ENCODE assay signal across 8 cellular contexts in the genomic region with DNA sequence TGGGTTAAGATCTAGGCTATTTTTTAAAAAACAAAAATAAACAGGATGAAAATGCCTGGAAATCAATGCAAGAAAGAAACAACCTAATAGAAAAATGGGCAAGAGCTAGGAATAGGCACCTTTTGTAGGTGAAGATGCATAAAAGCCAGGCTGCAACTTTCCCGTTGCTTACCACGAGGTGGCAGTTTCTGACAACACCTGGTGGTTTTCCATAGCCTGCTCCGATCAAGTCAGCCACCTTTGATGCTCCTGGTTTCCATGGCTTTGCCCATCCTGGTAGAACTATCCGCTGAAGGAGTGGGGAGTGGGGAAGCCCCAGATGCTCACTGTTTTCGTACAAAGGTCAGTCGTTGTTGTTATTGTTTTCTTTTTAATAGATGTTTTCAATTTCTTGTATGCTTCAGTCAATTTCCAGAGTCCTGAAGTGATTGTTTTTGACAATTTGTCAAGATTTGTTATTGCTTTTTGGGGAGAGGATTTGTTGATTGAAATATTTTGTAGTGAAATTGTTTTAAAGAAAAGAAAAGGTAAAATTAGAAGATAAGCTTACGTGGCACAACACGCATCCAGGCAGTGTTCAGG. TPM values are rescaled to one million over a fixed set of nuclear protein-coding genes. Genes with fewer than 3 reads are reported as not detected.
A peak's percentile ranks its signal among the peaks of the same experiment; 100 is the strongest.
DNase-seq lines count a peak whose midpoint lies in the region; ATAC-seq and TF ChIP-seq lines count a peak whose summit lies in the region.

No MANE protein-coding gene starts in this region.

- no peak overlapping the region for H3K4me3 Mint-ChIP-seq in activated CD8-positive, alpha-beta T cell treated with anti-CD3 and anti-CD28 coated beads, Interleukin-2, amount 10 ng/mL, durations not matched to agents 7 days and 5 days
- H3K4me3 Mint-ChIP-seq in activated CD8-positive, alpha-beta T cell treated with anti-CD3 and anti-CD28 coated beads for 36 hours = no peak overlapping the region

- TF ChIP-seq CTCF in AG04449 (IDR thresholded peaks at IDR 0.05; ENCODE audit: insufficient read depth, low read length, missing control alignments) = peak; percentile 35
- peak; percentile 47 for TF ChIP-seq CTCF in HFF-Myc (IDR thresholded peaks at IDR 0.05; ENCODE audit: low read depth, low read length, missing control alignments)
- TF ChIP-seq CTCF in OCI-LY3 (IDR thresholded peaks at IDR 0.05; ENCODE audit: low read depth, low read length) = peak; percentile 75
- TF ChIP-seq CTCF in foreskin keratinocyte (conservative IDR thresholded peaks at IDR 0.05) = peak; percentile 76
- no peak for TF ChIP-seq CTCF in activated CD8-positive, alpha-beta T cell treated with anti-CD3 and anti-CD28 coated beads for 36 hours (IDR thresholded peaks at IDR 0.05)

- H3K4me1 Mint-ChIP-seq in activated CD8-positive, alpha-beta T cell treated with anti-CD3 and anti-CD28 coated beads, Interleukin-2, amount 10 ng/mL, durations not matched to agents 7 days and 5 days (ENCODE audit: low read depth) = no peaks in the 10 kb centered on the region
- no peaks in the 10 kb centered on the region for H3K4me1 Mint-ChIP-seq in activated CD8-positive, alpha-beta T cell treated with anti-CD3 and anti-CD28 coated beads for 36 hours (ENCODE audit: low read depth)

- no peak overlapping the region for H3K27ac Mint-ChIP-seq in activated CD8-positive, alpha-beta T cell treated with anti-CD3 and anti-CD28 coated beads, Interleukin-2, amount 10 ng/mL, durations not matched to agents 7 days and 5 days
- H3K27ac Mint-ChIP-seq in activated CD8-positive, alpha-beta T cell treated with anti-CD3 and anti-CD28 coated beads for 36 hours = no peak overlapping the region

- H3K4me1 ChIP-seq in OCI-LY3 (ENCODE audit: low read length) = no peaks in the 10 kb centered on the region
- no peaks in the 10 kb centered on the region for H3K4me1 ChIP-seq in foreskin keratinocyte

- no peaks in the 10 kb centered on the region for H3K9me3 ChIP-seq in OCI-LY3 (ENCODE audit: insufficient read depth, low read length)

- H4K20me1 ChIP-seq in OCI-LY3 (ENCODE audit: insufficient read depth, low read length) = no peaks in the 10 kb centered on the region

- no peaks in the 10 kb centered on the region for H3K36me3 ChIP-seq in OCI-LY3 (replicated peaks; ENCODE audit: low read depth, low read length)

- H3K27ac ChIP-seq in OCI-LY3 (ENCODE audit: low read length) = no peak overlapping the region
- no peak overlapping the region for H3K27ac ChIP-seq in foreskin keratinocyte

- intact Hi-C loops in activated CD8-positive, alpha-beta T cell treated with anti-CD3 and anti-CD28 coated beads for 36 hours (cut with micrococcal nuclease) = no loop called here

- H3K79me2 ChIP-seq in OCI-LY3 (ENCODE audit: low read length) = no peaks in the 10 kb centered on the region

- H3K36me3 Mint-ChIP-seq in activated CD8-positive, alpha-beta T cell treated with anti-CD3 and anti-CD28 coated beads, Interleukin-2, amount 10 ng/mL, durations not matched to agents 7 days and 5 days (ENCODE audit: low read depth) = no peaks in the 10 kb centered on the region
- no peaks in the 10 kb centered on the region for H3K36me3 Mint-ChIP-seq in activated CD8-positive, alpha-beta T cell treated with anti-CD3 and anti-CD28 coated beads for 36 hours (ENCODE audit: low read depth)

- POLR2A ChIA-PET in AG04449 (lab: Yijun Ruan, JAX) = interaction anchor here (0.7 kb wide), 1 partner anchor 15 kb away, joined by 4 read pairs; no protein-coding TSS in a partner anchor
- POLR2A ChIA-PET in activated CD8-positive, alpha-beta T cell treated with anti-CD3 and anti-CD28 coated beads, Interleukin-2, amount 10 ng/mL, durations not matched to agents 7 days and 5 days (lab: Charles Lee) = no interaction called here
- POLR2A ChIA-PET in activated CD8-positive, alpha-beta T cell treated with anti-CD3 and anti-CD28 coated beads for 36 hours (lab: Charles Lee) = interaction anchor here (0.8 kb wide), 1 partner anchor 30 kb away, joined by 3 read pairs; no protein-coding TSS in a partner anchor

- H3K4me3 ChIP-seq in AG04449 (ENCODE audit: low read depth, low read length) (no peak overlapping the region), HFF-Myc (replicated peaks; ENCODE audit: low read depth, low read length) (no peak overlapping the region), OCI-LY3 (ENCODE audit: low read length) (no peak overlapping the region)

- DNase-seq in AG04449 (ENCODE audit: low read depth, low spot score) (no peak), HFF-Myc (ENCODE audit: extremely low read depth, low read depth) (no peak), foreskin keratinocyte (peak in 1 of 2 donors; percentile 44)
- DNase-seq in activated CD8-positive, alpha-beta T cell treated with anti-CD3 and anti-CD28 coated beads, Interleukin-2, amount 10 ng/mL, durations not matched to agents 7 days and 5 days = no peak
- DNase-seq in activated CD8-positive, alpha-beta T cell treated with anti-CD3 and anti-CD28 coated beads for 36 hours = no peak

- H3K4me2 ChIP-seq in OCI-LY3 (ENCODE audit: low read length) = no peak overlapping the region

- H3K27me3 ChIP-seq in OCI-LY3 (ENCODE audit: low read depth, low read length) (peaks cover 14% of the 10 kb centered on the region; the same call in 1 of the 2 replicates), foreskin keratinocyte (peaks cover 12% of the 10 kb centered on the region)

- peak; percentile 34 for ATAC-seq in foreskin keratinocyte
- no peak for ATAC-seq in activated CD8-positive, alpha-beta T cell treated with anti-CD3 and anti-CD28 coated beads, Interleukin-2, amount 10 ng/mL, durations not matched to agents 7 days and 5 days
- no peak for ATAC-seq in HG03045 (IDR thresholded peaks at IDR 0.05; ENCODE audit: unreplicated experiment)
- ATAC-seq in HG02642 (IDR thresholded peaks at IDR 0.05; ENCODE audit: poor library complexity, unreplicated experiment) = no peak
- ATAC-seq in activated CD8-positive, alpha-beta T cell treated with anti-CD3 and anti-CD28 coated beads for 36 hours = no peak

- no peaks in the 10 kb centered on the region for H3K9me3 Mint-ChIP-seq in activated CD8-positive, alpha-beta T cell treated with anti-CD3 and anti-CD28 coated beads, Interleukin-2, amount 10 ng/mL, durations not matched to agents 7 days and 5 days (ENCODE audit: insufficient read depth)
- no peaks in the 10 kb centered on the region for H3K9me3 Mint-ChIP-seq in activated CD8-positive, alpha-beta T cell treated with anti-CD3 and anti-CD28 coated beads for 36 hours

- H3K9ac ChIP-seq in OCI-LY3 (ENCODE audit: low read length) = no peak overlapping the region

- H2AFZ ChIP-seq in OCI-LY3 (ENCODE audit: low read depth, low read length) = no peak overlapping the region

- CTCF ChIA-PET in AG04449 (lab: Yijun Ruan, JAX) = interaction anchor here (1.1 to 2.4 kb wide), 6 partner anchors 9 to 54 kb away, joined by 3 to 12 read pairs (median 3); no protein-coding TSS in a partner anchor
- CTCF ChIA-PET in activated CD8-positive, alpha-beta T cell treated with anti-CD3 and anti-CD28 coated beads, Interleukin-2, amount 10 ng/mL, durations not matched to agents 7 days and 5 days (lab: Charles Lee) = interaction anchor here (1.4 to 1.5 kb wide), 2 partner anchors 12 to 55 kb away, joined by 5 read pairs; no protein-coding TSS in a partner anchor
- CTCF ChIA-PET in activated CD8-positive, alpha-beta T cell treated with anti-CD3 and anti-CD28 coated beads for 36 hours (lab: Charles Lee) = interaction anchor here (0.6 to 3.9 kb wide), 4 partner anchors 12 to 436 kb away, joined by 3 to 22 read pairs (median 4); no protein-coding TSS in a partner anchor

- H3K27me3 Mint-ChIP-seq in activated CD8-positive, alpha-beta T cell treated with anti-CD3 and anti-CD28 coated beads, Interleukin-2, amount 10 ng/mL, durations not matched to agents 7 days and 5 days (ENCODE audit: low read depth) = peaks cover 12% of the 10 kb centered on the region
- peaks cover 5% of the 10 kb centered on the region for H3K27me3 Mint-ChIP-seq in activated CD8-positive, alpha-beta T cell treated with anti-CD3 and anti-CD28 coated beads for 36 hours

RNA-seq across cellular contexts. Expression of a gene that starts 24.1 kb away (rescaled TPM):
- 33.8 and 35.2 TPM in 2 replicates for total RNA-seq in foreskin keratinocyte
- 42.0 and 48.4 TPM in 2 replicates for polyA plus RNA-seq in foreskin keratinocyte
- total RNA-seq in activated CD8-positive, alpha-beta T cell treated with anti-CD3 and anti-CD28 coated beads, Interleukin-2, amount 10 ng/mL, durations not matched to agents 7 days and 5 days = 100 to 1,000 TPM in 1 of 2 experiments, 10 to 100 TPM in 1; 93.6 to 103 TPM
- 10 to 100 TPM; 71.2 to 74.6 TPM for total RNA-seq in activated CD8-positive, alpha-beta T cell treated with anti-CD3 and anti-CD28 coated beads for 36 hours

RNA-seq across cellular contexts. Expression of a gene that starts 32.1 kb away (rescaled TPM):
- not detected in 2 replicates for total RNA-seq in foreskin keratinocyte
- not detected in 2 replicates for polyA plus RNA-seq in foreskin keratinocyte
- total RNA-seq in activated CD8-positive, alpha-beta T cell treated with anti-CD3 and anti-CD28 coated beads, Interleukin-2, amount 10 ng/mL, durations not matched to agents 7 days and 5 days = not detected
- not detected for total RNA-seq in activated CD8-positive, alpha-beta T cell treated with anti-CD3 and anti-CD28 coated beads for 36 hours

RNA-seq across cellular contexts. Expression of a gene that starts 32.3 kb away (rescaled TPM):
- total RNA-seq in foreskin keratinocyte = not detected in 2 replicates
- not detected in 2 replicates for polyA plus RNA-seq in foreskin keratinocyte
- total RNA-seq in activated CD8-positive, alpha-beta T cell treated with anti-CD3 and anti-CD28 coated beads, Interleukin-2, amount 10 ng/mL, durations not matched to agents 7 days and 5 days = not detected
- not detected for total RNA-seq in activated CD8-positive, alpha-beta T cell treated with anti-CD3 and anti-CD28 coated beads for 36 hours

RNA-seq across cellular contexts. Expression of a gene that starts 33.2 kb away (rescaled TPM):
- 0.03 and 0.07 TPM in 2 replicates for total RNA-seq in foreskin keratinocyte
- polyA plus RNA-seq in foreskin keratinocyte = 0.02 and 0.07 TPM in 2 replicates
- total RNA-seq in activated CD8-positive, alpha-beta T cell treated with anti-CD3 and anti-CD28 coated beads, Interleukin-2, amount 10 ng/mL, durations not matched to agents 7 days and 5 days = not detected
- total RNA-seq in activated CD8-positive, alpha-beta T cell treated with anti-CD3 and anti-CD28 coated beads for 36 hours = not detected
